8 cellular contexts compared by ENCODE assay signal in genomic region chr10:99709480-99710229, GRCh38. TPM values are rescaled to one million over a fixed set of nuclear protein-coding genes. Genes with fewer than 3 reads are reported as not detected.
DNase-seq lines count a peak whose midpoint lies in the region; ATAC-seq lines count a peak whose summit lies in the region.

No MANE protein-coding gene starts in this region.

- ATAC-seq in GM21786 (IDR thresholded peaks at IDR 0.05; ENCODE audit: unreplicated experiment) (peak; percentile 89), left lobe of liver (no peak)

- DNase-seq in GM04503 (ENCODE audit: low read depth) (peak; percentile 26), RKO (ENCODE audit: low spot score) (peak; percentile 49), iPS-NIHi7 (ENCODE audit: extremely low spot score) (peak; percentile 25), left lobe of liver (ENCODE audit: low spot score) (no peak), medulla oblongata (ENCODE audit: extremely low spot score) (no peak), SK-N-DZ (ENCODE audit: low spot score) (no peak), SKM-1 treated with dmso at 0.1 percent for 144 hours (lab: John Stamatoyannopoulos, UW; ENCODE audit: unreplicated experiment) (no peak)

RNA-seq across cellular contexts. Expression of gene COX15, which starts 22.3 kb away (rescaled TPM):
- 22.1 TPM for total RNA-seq in left lobe of liver
- polyA plus RNA-seq in SK-N-DZ (2014; cell fraction: cytosol; rRNA removed), result 37.4 and 39.2 TPM in 2 replicates
- 16.8 and 19.6 TPM in 2 replicates for polyA plus RNA-seq in SK-N-DZ (2014; cell fraction: nucleus; rRNA removed)

RNA-seq across cellular contexts. Expression of gene CUTC, which starts 22.4 kb away (rescaled TPM):
- total RNA-seq in left lobe of liver, result 15.9 TPM
- 32.0 and 44.1 TPM in 2 replicates for polyA plus RNA-seq in SK-N-DZ (2014; cell fraction: cytosol; rRNA removed)
- 19.1 and 32.9 TPM in 2 replicates for polyA plus RNA-seq in SK-N-DZ (2014; cell fraction: nucleus; rRNA removed)

RNA-seq across cellular contexts. Expression of gene ENTPD7, which starts 50.3 kb away (rescaled TPM):
- total RNA-seq in left lobe of liver, result 9.8 TPM
- 5.2 and 7.4 TPM in 2 replicates for polyA plus RNA-seq in SK-N-DZ (2014; cell fraction: cytosol; rRNA removed)
- polyA plus RNA-seq in SK-N-DZ (2014; cell fraction: nucleus; rRNA removed), result 2.4 and 2.8 TPM in 2 replicates

Comparison
In these comparisons a context has a peak if more than half of its experiments do, and no peak if none do; other contexts are left out.
1. DNase-seq: peak in GM04503 (single experiment), RKO (single experiment) and iPS-NIHi7 (single experiment); none in left lobe of liver (single experiment), medulla oblongata (single experiment), SK-N-DZ (single experiment) and SKM-1 treated with dmso at 0.1 percent for 144 hours (single experiment).